ENCODE assay signal across 9 cellular contexts in genomic region chr11:13261600-13262061, GRCh38. TPM values are rescaled to one million over a fixed set of nuclear protein-coding genes. Genes with fewer than 3 reads are reported as not detected.
DNase-seq lines count a peak whose midpoint lies in the region; ATAC-seq and TF ChIP-seq lines count a peak whose summit lies in the region.
"Had no signal": no experiment of that assay in that cellular context is flagged by ENCODE, and none has a peak within 500 bp of the region (broad histone marks: within the 10 kb centered on the region; RNA-seq: fewer than 3 reads in every experiment).

No MANE protein-coding gene starts in this region.

- TF ChIP-seq POLR2A in GM18505 (IDR thresholded peaks at IDR 0.05; ENCODE audit: borderline replicate concordance, extremely low read depth, insufficient read depth, insufficient read length): no peak

- H3K4me3 ChIP-seq in adipocyte (ENCODE audit: low read length) (peak overlapping the region; percentile 65), right atrium auricular region (no peak overlapping the region), skeletal muscle satellite cell (ENCODE audit: low read length) (peak overlapping the region; percentile 30), HAP-1 (no peak overlapping the region)
- H3K4me3 ChIP-seq: SJCRH30 had no signal

- H3K9ac ChIP-seq in adipocyte (ENCODE audit: low read length) (peak overlapping the region; percentile 80), skeletal muscle satellite cell (ENCODE audit: low read depth, low read length) (peak overlapping the region; percentile 73)

- H3K9me3 ChIP-seq in adipocyte (ENCODE audit: control insufficient read depth, low read length) (no peaks in the 10 kb centered on the region), right atrium auricular region (no peaks in the 10 kb centered on the region), skeletal muscle satellite cell (replicated peaks; ENCODE audit: low read length) (no peaks in the 10 kb centered on the region), HAP-1 (no peaks in the 10 kb centered on the region)
- H3K9me3 ChIP-seq: SJCRH30 had no signal

- no peaks in the 10 kb centered on the region for H3K27me3 ChIP-seq in adipocyte (replicated peaks; ENCODE audit: control insufficient read depth, insufficient read depth, low read length)
- no peaks in the 10 kb centered on the region for H3K27me3 ChIP-seq in right atrium auricular region
- H3K27me3 ChIP-seq in skeletal muscle satellite cell (ENCODE audit: control insufficient read depth, insufficient read depth, low read length): no peaks in the 10 kb centered on the region
- H3K27me3 ChIP-seq in HAP-1 (ENCODE audit: low read depth): peaks cover 3% of the 10 kb centered on the region; the same call in 1 of the 2 replicates

- ATAC-seq in GM18505 (IDR thresholded peaks at IDR 0.05; ENCODE audit: unreplicated experiment): no peak

- H3K4me1 ChIP-seq in adipocyte (ENCODE audit: control insufficient read depth, insufficient read depth, low read length) (peaks cover 33% of the 10 kb centered on the region), right atrium auricular region (peaks cover 0 to 25% of the 10 kb centered on the region in 2 donors), skeletal muscle satellite cell (ENCODE audit: control insufficient read depth, insufficient read depth, low read length) (peaks cover 33% of the 10 kb centered on the region), HAP-1 (peaks cover 6% of the 10 kb centered on the region; the same call in 1 of the 2 replicates)

- peak overlapping the region; percentile 66 to 80 for H3K27ac ChIP-seq in right atrium auricular region
- H3K27ac ChIP-seq: SJCRH30 had no signal

- no peak for TF ChIP-seq CTCF in right atrium auricular region (IDR thresholded peaks at IDR 0.05)

- peak; percentile 82 for DNase-seq in GM03348 (ENCODE audit: low spot score)
- DNase-seq in adipocyte (ENCODE audit: low read depth): peak; percentile 87
- DNase-seq in right atrium auricular region (ENCODE audit: low spot score): no peak
- DNase-seq in HAP-1 (ENCODE audit: low spot score in 2 of 2): no peak
- no peak for DNase-seq in NCI-H1092 treated with DMSO at 0.1 percent for 48 hours (lab: John Stamatoyannopoulos, UW)
- DNase-seq in DMS153 treated with DMSO at 0.1 percent for 48 hours (lab: John Stamatoyannopoulos, UW; ENCODE audit: unreplicated experiment): no peak

- peak overlapping the region; percentile 71 for H3K4me2 ChIP-seq in skeletal muscle satellite cell (ENCODE audit: low read length)

- H3K36me3 ChIP-seq in adipocyte (ENCODE audit: control insufficient read depth, insufficient read depth, low read length, severe bottlenecking) (no peaks in the 10 kb centered on the region), right atrium auricular region (no peaks in the 10 kb centered on the region), skeletal muscle satellite cell (ENCODE audit: insufficient read depth, low read length) (no peaks in the 10 kb centered on the region), HAP-1 (replicated peaks) (no peaks in the 10 kb centered on the region)
- H3K36me3 ChIP-seq: SJCRH30 had no signal

- in situ Hi-C loops in HAP-1 (cut with MboI; ENCODE audit: low sequenced_read_pairs): no loop called here

RNA-seq across cellular contexts. Expression of gene BMAL1, which starts 16.0 kb away (rescaled TPM):
- 10 to 100 TPM; 20.7 to 24.9 TPM for total RNA-seq in right atrium auricular region
- total RNA-seq in skeletal muscle satellite cell (2012; rRNA removed): 12.5 and 12.9 TPM in 2 replicates

Comparison
In these comparisons a context has a peak if more than half of its experiments do, and no peak if none do; other contexts are left out.
1. DNase-seq: peak in GM03348 (single experiment) and adipocyte (single experiment); none in right atrium auricular region (single experiment), HAP-1 (0 of 2), NCI-H1092 treated with DMSO at 0.1 percent for 48 hours (single experiment) and DMS153 treated with DMSO at 0.1 percent for 48 hours (single experiment).
2. H3K4me3 ChIP-seq: peak in adipocyte (single experiment) and skeletal muscle satellite cell (single experiment); none in right atrium auricular region (0 of 2) and HAP-1 (single experiment).